20 cellular contexts compared by ENCODE assay signal in the genomic region with DNA sequence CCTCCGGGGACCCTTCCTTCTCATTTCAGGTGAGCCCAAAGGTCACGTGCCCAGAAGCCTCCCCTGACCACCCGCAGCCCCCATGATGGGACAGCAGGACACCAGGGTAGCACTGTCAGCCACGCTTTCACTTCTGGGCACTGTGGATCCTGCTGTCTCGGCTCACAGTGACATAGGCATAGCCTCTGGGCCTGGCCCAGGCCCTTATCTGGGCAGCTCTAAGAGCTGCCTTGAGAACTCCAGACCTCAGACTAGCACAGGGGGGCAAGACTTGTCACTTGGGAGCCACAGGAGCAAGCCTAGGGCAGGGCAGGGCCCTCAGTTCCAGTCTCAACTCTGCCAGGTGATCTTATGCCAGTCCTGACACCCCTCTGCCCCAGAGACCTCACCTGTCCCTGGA. TPM values are rescaled to one million over a fixed set of nuclear protein-coding genes. Genes with fewer than 3 reads are reported as not detected.
A peak's percentile ranks its signal among the peaks of the same experiment; 100 is the strongest.
DNase-seq lines count a peak whose midpoint lies in the region; ATAC-seq and TF ChIP-seq lines count a peak whose summit lies in the region.
"Had no signal": no experiment of that assay in that cellular context is flagged by ENCODE, and none has a peak within 500 bp of the region (broad histone marks: within the 10 kb centered on the region; RNA-seq: fewer than 3 reads in every experiment).

No MANE protein-coding gene starts in this region.

- peak overlapping the region; percentile 28 for H2AK5ac ChIP-seq in trophoblast cell (ENCODE audit: low read length)

- H3K9me3 ChIP-seq in right cardiac atrium (ENCODE audit: control insufficient read depth, low read length) (no peaks in the 10 kb centered on the region), heart left ventricle (no peaks in the 10 kb centered on the region), trophoblast cell (ENCODE audit: insufficient read depth, low read depth, low read length) (peaks cover 4% of the 10 kb centered on the region), thyroid gland (no peaks in the 10 kb centered on the region)
- H3K9me3 ChIP-seq: BLaER1 treated with 17β-estradiol and CSF1 and Interleukin-3, amounts not matched to agents 10 nM and 100 nM; HAP-1 had no signal

- 70% methylated on average over 5 of the region's 5 CpGs for WGBS in right cardiac atrium
- WGBS in heart left ventricle, 4 donors, result 58 to 71% (median 65%) methylated on average over 3 to 5 of the region's 5 CpGs
- WGBS in trophoblast cell (ENCODE audit: extremely low coverage, insufficient coverage, insufficient read length), result no CpG with 5 or more reads among the region's 5 CpGs
- WGBS in thyroid gland, 2 donors, result 87 to 89% methylated on average over 5 of the region's 5 CpGs

- H3K14ac ChIP-seq in trophoblast cell (ENCODE audit: low read length), result no peak overlapping the region

- H4K91ac ChIP-seq in trophoblast cell (ENCODE audit: low read depth, low read length), result no peak overlapping the region

- no peak overlapping the region for H3K4me2 ChIP-seq in trophoblast cell (ENCODE audit: low read length)
- H3K4me2 ChIP-seq: BLaER1 treated with 17β-estradiol and CSF1 and Interleukin-3, amounts not matched to agents 10 nM and 100 nM; GM23338 had no signal

- DNase-seq in Right ventricle myocardium superior (no peak), right cardiac atrium (no peak), heart left ventricle (peak in 1 of 5 donors; percentile 54), trophoblast cell (no peak), cerebellar cortex (ENCODE audit: low spot score) (no peak), thyroid gland (no peak), GM03348 (ENCODE audit: low spot score) (no peak)
- DNase-seq: 8988T; Calu3; CD8-positive, alpha-beta memory T cell; DMS153; Karpas-422; NCI-H1417; NCI-H187; NCI-H446 treated with DMSO at 0.1 percent for 48 hours; NCI-H526 treated with DMSO at 0.1 percent for 48 hours; SHP77 had no signal

- intact Hi-C loops in Right ventricle myocardium superior (cut with DNase I) (no loop called here), right cardiac atrium (cut with DNase I) (no loop called here), heart left ventricle (cut with DNase I) (loop anchor here in 4 of 10 donors (10.0 kb wide), 1 partner anchor 124 kb away; a partner anchor contains a TSS), thyroid gland (cut with DNase I) (no loop called here)

- ATAC-seq in Right ventricle myocardium superior (ENCODE audit: poor library complexity), result peak; percentile 55
- ATAC-seq in right cardiac atrium, result no peak
- ATAC-seq in heart left ventricle, result peak; percentile 47 to 67 (median 59)
- ATAC-seq: GM23338 had no signal

- H3K27ac ChIP-seq in right cardiac atrium (ENCODE audit: low read length) (no peak overlapping the region), heart left ventricle (peak overlapping the region in 9 of 12 donors; percentile 18 to 80 (median 60)), trophoblast cell (ENCODE audit: low read depth, low read length) (no peak overlapping the region), thyroid gland (no peak overlapping the region)
- H3K27ac ChIP-seq: BLaER1 treated with 17β-estradiol and CSF1 and Interleukin-3, amounts not matched to agents 10 nM and 100 nM had no signal

- H3K27me3 ChIP-seq in right cardiac atrium (ENCODE audit: control insufficient read depth, insufficient read depth) (no peaks in the 10 kb centered on the region), heart left ventricle (no peaks in the 10 kb centered on the region), trophoblast cell (ENCODE audit: insufficient read depth, low read length) (no peaks in the 10 kb centered on the region), thyroid gland (no peaks in the 10 kb centered on the region)

- H3K18ac ChIP-seq in trophoblast cell (ENCODE audit: low read length), result no peak overlapping the region

- peaks cover 0 to 2% (median 0%) of the 10 kb centered on the region in 9 donors for H3K36me3 ChIP-seq in heart left ventricle
- peaks cover 0 to 1% of the 10 kb centered on the region in 2 experiments for H3K36me3 ChIP-seq in trophoblast cell (ENCODE audit: control insufficient read depth in 1 of 2, insufficient read depth in 2 of 2, low read length in 2 of 2)
- H3K36me3 ChIP-seq in thyroid gland, result no peaks in the 10 kb centered on the region
- H3K36me3 ChIP-seq: BLaER1 treated with 17β-estradiol and CSF1 and Interleukin-3, amounts not matched to agents 10 nM and 100 nM; HAP-1 had no signal

- H3K79me1 ChIP-seq in trophoblast cell (ENCODE audit: low read length), result peaks cover 7% of the 10 kb centered on the region

- H3K79me2 ChIP-seq in trophoblast cell (ENCODE audit: control insufficient read depth, insufficient read depth, low read length, poor library complexity), result peaks cover 2% of the 10 kb centered on the region

- no peak overlapping the region for H3K9ac ChIP-seq in trophoblast cell (ENCODE audit: low read length)
- H3K9ac ChIP-seq: BLaER1 treated with 17β-estradiol and CSF1 and Interleukin-3, amounts not matched to agents 10 nM and 100 nM had no signal

- H2BK5ac ChIP-seq in trophoblast cell (ENCODE audit: low read depth, low read length, poor library complexity), result no peak overlapping the region

- TF ChIP-seq CTCF in heart left ventricle (IDR thresholded peaks at IDR 0.05), result no peak
- TF ChIP-seq CTCF in thyroid gland (IDR thresholded peaks at IDR 0.05), result no peak

- no peak overlapping the region for H4K12ac ChIP-seq in trophoblast cell (ENCODE audit: low read depth, low read length)

- H2AFZ ChIP-seq in trophoblast cell (ENCODE audit: insufficient read depth, low read length, poor library complexity), result no peak overlapping the region
- H2AFZ ChIP-seq: GM23338 had no signal

- no peak overlapping the region for H3K23ac ChIP-seq in trophoblast cell (ENCODE audit: low read length)

- H2BK12ac ChIP-seq in trophoblast cell (ENCODE audit: low read length), result no peak overlapping the region

- H3K4ac ChIP-seq in trophoblast cell (ENCODE audit: low read depth, low read length), result no peak overlapping the region

- no peak for TF ChIP-seq POLR2A in heart left ventricle (IDR thresholded peaks at IDR 0.05)
- TF ChIP-seq POLR2A in thyroid gland (IDR thresholded peaks at IDR 0.05), result no peak

- H3K4me3 ChIP-seq in right cardiac atrium (ENCODE audit: low read length) (no peak overlapping the region), heart left ventricle (no peak overlapping the region), trophoblast cell (ENCODE audit: low read depth, low read length) (no peak overlapping the region), thyroid gland (replicated peaks in 1 of 3) (no peak overlapping the region)
- H3K4me3 ChIP-seq: BLaER1 treated with 17β-estradiol and CSF1 and Interleukin-3, amounts not matched to agents 10 nM and 100 nM; GM23338; HAP-1 had no signal

- no peak overlapping the region for H2BK120ac ChIP-seq in trophoblast cell (ENCODE audit: insufficient read depth, low read length, poor library complexity)

- H3K4me1 ChIP-seq in right cardiac atrium (ENCODE audit: control insufficient read depth, insufficient read depth, low read length) (peaks cover 3% of the 10 kb centered on the region), heart left ventricle (peaks cover 0 to 77% (median 44%) of the 10 kb centered on the region in 12 donors), trophoblast cell (ENCODE audit: control insufficient read depth in 1 of 2, insufficient read depth in 2 of 2, low read length in 2 of 2) (peaks cover 21 to 22% of the 10 kb centered on the region in 2 experiments), thyroid gland (peaks cover 23 to 40% of the 10 kb centered on the region in 2 donors)

- no peak overlapping the region for H4K8ac ChIP-seq in trophoblast cell (ENCODE audit: low read depth, low read length)

RNA-seq across cellular contexts. Expression of a gene that starts 4.7 kb away (rescaled TPM):
- total RNA-seq in Right ventricle myocardium superior, result 19.1 TPM
- total RNA-seq in right cardiac atrium, result 10 to 100 TPM in 3 of 4 donors, 1 to 10 TPM in 1; 8.1 to 15.7 (median 12.1) TPM
- polyA plus RNA-seq in right cardiac atrium, result 10.9 TPM
- total RNA-seq in heart left ventricle, result 10 to 100 TPM; 12.8 to 38.4 (median 19.8) TPM
- 1 to 10 TPM; 8.0 to 8.4 TPM for polyA plus RNA-seq in heart left ventricle
- 30.2 and 32.0 TPM in 2 replicates for polyA plus RNA-seq in trophoblast cell (2013)
- 10 to 100 TPM; 18.6 to 34.1 (median 21.2) TPM for total RNA-seq in thyroid gland

RNA-seq across cellular contexts. Expression of a gene that starts 34.5 kb away (rescaled TPM):
- total RNA-seq in Right ventricle myocardium superior, result 31.9 TPM
- total RNA-seq in right cardiac atrium, result 10 to 100 TPM; 26.2 to 30.7 (median 27.5) TPM
- polyA plus RNA-seq in right cardiac atrium, result 46.2 TPM
- 10 to 100 TPM; 23.2 to 46.6 (median 32.0) TPM for total RNA-seq in heart left ventricle
- polyA plus RNA-seq in heart left ventricle, result 10 to 100 TPM; 59.2 to 59.7 TPM
- 41.4 and 42.5 TPM in 2 replicates for polyA plus RNA-seq in trophoblast cell (2013)
- total RNA-seq in thyroid gland, result 10 to 100 TPM; 20.7 to 35.7 (median 24.7) TPM

RNA-seq across cellular contexts. Expression of a gene that starts 36.0 kb away (rescaled TPM):
- total RNA-seq in Right ventricle myocardium superior, result 30.8 TPM
- total RNA-seq in right cardiac atrium, result 10 to 100 TPM; 29.6 to 61.2 (median 41.1) TPM
- 36.8 TPM for polyA plus RNA-seq in right cardiac atrium
- total RNA-seq in heart left ventricle, result 100 to 1,000 TPM in 1 of 9 donors, 10 to 100 TPM in 8; 29.4 to 170 (median 54.4) TPM
- polyA plus RNA-seq in heart left ventricle, result 100 to 1,000 TPM in 1 of 2 donors, 10 to 100 TPM in 1; 29.6 to 156 TPM
- 23.0 and 23.8 TPM in 2 replicates for polyA plus RNA-seq in trophoblast cell (2013)
- total RNA-seq in thyroid gland, result 10 to 100 TPM; 15.5 to 23.4 (median 21.3) TPM

Comparison
In these comparisons a context has a peak if more than half of its experiments do, and no peak if none do; other contexts are left out.
1. ATAC-seq: peak in Right ventricle myocardium superior (single experiment) and heart left ventricle (4 of 4); none in right cardiac atrium (0 of 2).
2. H3K27ac ChIP-seq: peak in heart left ventricle (9 of 12); none in right cardiac atrium (single experiment), trophoblast cell (single experiment) and thyroid gland (0 of 3).